Comparison of ENCODE assay signal across 2 cellular contexts in genomic region chr5:132182366-132183040, GRCh38.
TF ChIP-seq lines count a peak whose summit lies in the region.

No MANE protein-coding gene starts in this region.

TF ChIP-seq in HepG2, 621 proteins besides CTCF, POLR2A, EP300 and RAD21:
- TF ChIP-seq ZFAT (CRISPR knock-in tag; conservative IDR thresholded peaks at IDR 0.05) (no peak), ZSCAN29 (CRISPR knock-in tag; conservative IDR thresholded peaks at IDR 0.05) (no peak), NR3C1 (CRISPR knock-in tag; IDR thresholded peaks at IDR 0.05) (no peak), ZNF878 (CRISPR knock-in tag; IDR thresholded peaks at IDR 0.05) (no peak), PAX8 (CRISPR knock-in tag; IDR thresholded peaks at IDR 0.05; ENCODE audit: borderline replicate concordance) (no peak), NFIC (IDR thresholded peaks at IDR 0.05; ENCODE audit: low read length) (no peak), HDAC2 (CRISPR knock-in tag; IDR thresholded peaks at IDR 0.05) (no peak), SIN3A (IDR thresholded peaks at IDR 0.05; ENCODE audit: borderline replicate concordance, low read depth, low read length) (no peak), HNF4G (IDR thresholded peaks at IDR 0.05; ENCODE audit: borderline replicate concordance, low read depth, low read length) (no peak), HNF4G (CRISPR knock-in tag; IDR thresholded peaks at IDR 0.05; ENCODE audit: borderline replicate concordance, low read depth) (no peak), ISX (CRISPR knock-in tag; conservative IDR thresholded peaks at IDR 0.05) (no peak), ZNF615 (CRISPR knock-in tag; IDR thresholded peaks at IDR 0.05; ENCODE audit: borderline replicate concordance) (no peak), CREM (IDR thresholded peaks at IDR 0.05) (no peak), CREM (CRISPR knock-in tag; IDR thresholded peaks at IDR 0.05) (no peak), NFE2L1 (CRISPR knock-in tag; IDR thresholded peaks at IDR 0.05; ENCODE audit: borderline replicate concordance) (no peak), RBM39 (IDR thresholded peaks at IDR 0.05; ENCODE audit: low read depth, low read length, poor library complexity, severe bottlenecking) (no peak), NBN (conservative IDR thresholded peaks at IDR 0.05) (no peak), ZNF75D (CRISPR knock-in tag; IDR thresholded peaks at IDR 0.05; ENCODE audit: borderline replicate concordance) (no peak), ARNT (IDR thresholded peaks at IDR 0.05) (no peak), ZNF766 (CRISPR knock-in tag; IDR thresholded peaks at IDR 0.05; ENCODE audit: borderline replicate concordance) (no peak), NFKB2 (CRISPR knock-in tag; IDR thresholded peaks at IDR 0.05; ENCODE audit: borderline replicate concordance) (no peak), HMGA1 (CRISPR knock-in tag; conservative IDR thresholded peaks at IDR 0.05) (no peak)
TF ChIP-seq in HepG2: peak in this region for 0.

TF ChIP-seq in H1, 55 proteins besides CTCF, POLR2A, EP300 and RAD21:
- TF ChIP-seq CEBPB (IDR thresholded peaks at IDR 0.05; ENCODE audit: low read depth, low read length) (no peak), HDAC2 (IDR thresholded peaks at IDR 0.05; ENCODE audit: borderline replicate concordance in 1 of 2, low read depth in 2 of 2, low read length in 2 of 2) (no peak), POU5F1 (IDR thresholded peaks at IDR 0.05; ENCODE audit: low read depth, low read length) (no peak), TCF12 (IDR thresholded peaks at IDR 0.05; ENCODE audit: low read depth, low read length) (no peak), KDM4A (IDR thresholded peaks at IDR 0.05; ENCODE audit: low read depth, low read length, severe bottlenecking) (no peak)
